In genomic region chr7:133491846-133492652, GRCh38 we compare ENCODE assay signal across 17 cellular contexts.
DNase-seq lines count a peak whose midpoint lies in the region; ATAC-seq and TF ChIP-seq lines count a peak whose summit lies in the region.
"Had no signal": no experiment of that assay in that cellular context is flagged by ENCODE, and none has a peak within 500 bp of the region (broad histone marks: within the 10 kb centered on the region; RNA-seq: fewer than 3 reads in every experiment).

No MANE protein-coding gene starts in this region.

- TF ChIP-seq CTCF in A673 (conservative IDR thresholded peaks at IDR 0.05; ENCODE audit: low read depth, low read length): no peak
- no peak for TF ChIP-seq CTCF in fibroblast of pulmonary artery (IDR thresholded peaks at IDR 0.05; ENCODE audit: low read length, missing control alignments)

- no peaks in the 10 kb centered on the region for H3K36me3 ChIP-seq in A673 (ENCODE audit: insufficient read depth, low read length, poor library complexity, severe bottlenecking)
- H3K36me3 ChIP-seq: right atrium auricular region, SJCRH30 had no signal

- POLR2A ChIA-PET in A673 (lab: Charles Lee; ENCODE audit: low non-redundant PET): no interaction called here
- POLR2A ChIA-PET in HEK293T (lab: Yijun Ruan, JAX): no interaction called here

- H3K4me3 ChIP-seq in A673 (ENCODE audit: low read depth, low read length, poor library complexity, severe bottlenecking): no peak overlapping the region
- H3K4me3 ChIP-seq in fibroblast of pulmonary artery (replicated peaks; ENCODE audit: low read depth, low read length): no peak overlapping the region
- H3K4me3 ChIP-seq: BLaER1 treated with 17β-estradiol and CSF1 and Interleukin-3, amounts not matched to agents 10 nM and 100 nM; right atrium auricular region; SJCRH30 had no signal

- H3K27ac ChIP-seq in A673 (ENCODE audit: low read depth, low read length, poor library complexity, severe bottlenecking): no peak overlapping the region
- H3K27ac ChIP-seq: BLaER1 treated with 17β-estradiol and CSF1 and Interleukin-3, amounts not matched to agents 10 nM and 100 nM; right atrium auricular region; SJCRH30 had no signal

- DNase-seq in A673 (ENCODE audit: low spot score): peak; percentile 71
- DNase-seq in HEK293T (ENCODE audit: extremely low spot score): no peak
- DNase-seq in fibroblast of pulmonary artery (ENCODE audit: low read depth): peak; percentile 10
- DNase-seq in NCI-H146 (lab: John Stamatoyannopoulos, UW): no peak
- DNase-seq in Ammon's horn (ENCODE audit: low spot score): no peak
- no peak for DNase-seq in SHP77 treated with DMSO at 0.1 percent for 48 hours (lab: John Stamatoyannopoulos, UW)
- DNase-seq: aorta; effector CD4-positive, alpha-beta T cell; NCI-H2081; NCI-H82; SJCRH30; stimulated activated CD4-positive, alpha-beta T cell treated with anti-CD3 and anti-CD28 coated beads, Interleukin-4, amount 100 ng/mL, for 24 hours; stimulated activated naive CD4-positive, alpha-beta T cell had no signal

- intact Hi-C loops in A673 (cut with micrococcal nuclease; ENCODE audit: unreplicated experiment): no loop called here

- ATAC-seq in SK-N-SH treated with all-trans-retinoic acid at 6 μM for 48 hours: peak; percentile 60
- ATAC-seq in HG02642 (IDR thresholded peaks at IDR 0.05; ENCODE audit: poor library complexity, unreplicated experiment): no peak

- peaks cover 17% of the 10 kb centered on the region for H3K4me1 ChIP-seq in A673 (ENCODE audit: insufficient read depth, low read length, poor library complexity, severe bottlenecking)
- H3K4me1 ChIP-seq: BLaER1 treated with 17β-estradiol and CSF1 and Interleukin-3, amounts not matched to agents 10 nM and 100 nM; right atrium auricular region; SJCRH30 had no signal

- CTCF ChIA-PET in A673 (lab: Charles Lee) (no interaction called here), HEK293T (lab: Yijun Ruan, JAX) (no interaction called here)

- no peaks in the 10 kb centered on the region for H3K9me3 ChIP-seq in A673 (ENCODE audit: low read depth, low read length, poor library complexity, severe bottlenecking)
- H3K9me3 ChIP-seq: right atrium auricular region, SJCRH30 had no signal

- H3K27me3 ChIP-seq in A673 (replicated peaks; ENCODE audit: insufficient read depth, low read depth, low read length, poor library complexity): no peaks in the 10 kb centered on the region
- H3K27me3 ChIP-seq: BLaER1 treated with 17β-estradiol and CSF1 and Interleukin-3, amounts not matched to agents 10 nM and 100 nM; right atrium auricular region; SJCRH30 had no signal

- no TSS peak for BruUV-seq in A673 (replicated peaks; lab: Mats Ljungman, UMichigan)

TF ChIP-seq in HEK293T, 16 proteins besides CTCF, POLR2A, EP300 and RAD21:
- TF ChIP-seq FOXK2 (IDR thresholded peaks at IDR 0.05) (no peak), FOXM1 (IDR thresholded peaks at IDR 0.05; ENCODE audit: borderline replicate concordance) (no peak), ZNF384 (IDR thresholded peaks at IDR 0.05) (no peak), HDGF (IDR thresholded peaks at IDR 0.05; ENCODE audit: borderline replicate concordance) (no peak), ELF4 (IDR thresholded peaks at IDR 0.05) (no peak), ARNT (IDR thresholded peaks at IDR 0.05) (no peak), TARDBP (IDR thresholded peaks at IDR 0.05) (no peak), CTBP1 (IDR thresholded peaks at IDR 0.05; ENCODE audit: borderline replicate concordance) (0 out of 2 replicates have a peak, but pooled peaks have one; percentile 40)

TF ChIP-seq in SK-N-SH treated with all-trans-retinoic acid at 6 μM for 48 hours, 23 proteins besides CTCF, POLR2A, EP300 and RAD21:
- TF ChIP-seq ISL1 (CRISPR knock-in tag; IDR thresholded peaks at IDR 0.05) (peak; percentile 74), ZNF8 (CRISPR knock-in tag; IDR thresholded peaks at IDR 0.05) (no peak)

Comparison
In these comparisons a context has a peak if more than half of its experiments do, and no peak if none do; other contexts are left out.
1. DNase-seq: peak in A673 (single experiment) and fibroblast of pulmonary artery (single experiment); none in HEK293T (single experiment), NCI-H146 (single experiment), Ammon's horn (single experiment) and SHP77 treated with DMSO at 0.1 percent for 48 hours (single experiment).